ENCODE assay signal across 8 cellular contexts in the genomic region with DNA sequence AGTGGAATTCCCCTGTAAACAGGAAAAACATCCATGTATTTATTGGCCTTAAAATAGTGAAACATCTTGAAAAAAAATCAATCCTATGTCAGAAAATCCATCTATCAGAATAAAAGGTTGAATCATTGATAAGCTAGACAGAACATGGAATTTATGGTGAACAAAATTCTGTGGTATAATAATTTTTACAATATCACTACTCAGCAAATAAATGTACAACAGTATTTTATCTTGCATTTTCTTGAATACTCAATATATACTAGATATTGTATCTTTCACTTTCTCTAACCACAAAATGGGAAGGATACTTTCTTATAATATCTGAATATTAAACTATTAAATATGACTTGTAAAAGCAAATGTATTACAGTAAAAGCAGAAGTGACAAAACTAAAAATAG. TPM values are rescaled to one million over a fixed set of nuclear protein-coding genes. Genes with fewer than 3 reads are reported as not detected.
"Had no signal": no experiment of that assay in that cellular context is flagged by ENCODE, and none has a peak within 500 bp of the region (broad histone marks: within the 10 kb centered on the region; RNA-seq: fewer than 3 reads in every experiment).

No MANE protein-coding gene starts in this region.

- DNase-seq: H9, HCEC 1CT, KBM-7 had no signal

- H3K4me3 ChIP-seq: GM23338 had no signal

- H2AFZ ChIP-seq: GM23338 had no signal

- H3K27ac Mint-ChIP-seq: GM23338, H9 had no signal

- ATAC-seq: GM23338 had no signal

- FAIRE-seq: H1, H54, HTR-8/SVneo had no signal

- H3K4me2 ChIP-seq: GM23338 had no signal

- H3K4me3 Mint-ChIP-seq: GM23338, H9 had no signal

RNA-seq across cellular contexts. Expression of gene RBP7, which starts 30.0 kb away (rescaled TPM):
- total RNA-seq: HT-29 had no signal
